In the genomic region with DNA sequence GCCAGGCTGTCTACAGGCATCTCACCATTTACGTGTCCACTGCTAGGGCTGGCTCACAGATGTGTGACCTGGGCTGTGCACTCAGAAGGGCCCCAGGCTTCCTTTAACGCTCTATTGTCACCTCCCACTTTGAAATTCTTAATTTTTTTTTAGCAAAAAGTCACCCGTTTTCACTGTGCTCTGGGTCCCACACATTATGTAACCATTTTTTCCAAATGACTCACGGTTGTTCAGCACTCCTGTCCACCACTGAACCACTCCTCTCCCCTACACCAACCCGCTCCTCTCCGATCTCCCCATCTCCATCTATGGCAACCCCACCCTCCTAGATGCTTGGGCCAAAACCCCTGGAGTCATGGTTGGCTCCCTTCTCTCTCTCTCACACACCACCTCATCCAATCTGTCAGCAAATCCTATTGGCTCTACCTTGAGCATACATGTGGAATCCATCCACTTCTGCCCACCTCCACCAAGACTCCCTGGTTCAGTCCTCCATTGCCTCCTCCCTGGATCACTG, we compare ENCODE assay signal across 1 cellular context.
TF ChIP-seq lines count a peak whose summit lies in the region.

No MANE protein-coding gene starts in this region.

TF ChIP-seq in H1, 55 proteins besides CTCF, POLR2A, EP300 and RAD21 (continued from another document):
- TF ChIP-seq SIX5 (IDR thresholded peaks at IDR 0.05; ENCODE audit: low read depth, low read length) (no peak), SP1 (IDR thresholded peaks at IDR 0.05; ENCODE audit: low read depth, low read length) (no peak), BCL11A (IDR thresholded peaks at IDR 0.05; ENCODE audit: low read depth in 2 of 2, low read length in 2 of 2) (no peak)
TF ChIP-seq in H1: peak in this region for 0.
